In genomic region chr1:183161391-183161790, GRCh38 we compare ENCODE assay signal across 31 cellular contexts. TPM values are rescaled to one million over a fixed set of nuclear protein-coding genes. Genes with fewer than 3 reads are reported as not detected.
"Had no signal": no experiment of that assay in that cellular context is flagged by ENCODE, and none has a peak within 500 bp of the region (broad histone marks: within the 10 kb centered on the region; RNA-seq: fewer than 3 reads in every experiment).

No MANE protein-coding gene starts in this region.

- H3K4me1 Mint-ChIP-seq: activated naive CD4-positive, alpha-beta T cell treated with anti-CD3 and anti-CD28 coated beads, Interleukin-2, amount 10 ng/mL, durations not matched to agents 7 days and 5 days; activated naive CD8-positive, alpha-beta T cell treated with anti-CD3 and anti-CD28 coated beads, Interleukin-2, amount 10 ng/mL, durations not matched to agents 7 days and 5 days; brain; naive thymus-derived CD8-positive, alpha-beta T cell; neural crest cell; stimulated activated memory B cell treated with anti-CD40 and anti-IgM and Interleukin-4, amounts not matched to agents 10 μg/mL and 1 μg/mL and 100 μg/mL, for 72 hours; stimulated activated naive CD8-positive, alpha-beta T cell treated with anti-CD3 and anti-CD28 coated beads, Interleukin-15, amount 100 ng/mL, for 72 hours had no signal

- H3K4me3 ChIP-seq: ascending aorta, esophagus squamous epithelium, right atrium auricular region, smooth muscle cell, upper lobe of left lung, vagina had no signal

- DNase-seq: activated CD4-positive, alpha-beta T cell treated with anti-CD3 and anti-CD28 coated beads for 48 hours; activated CD4-positive, alpha-beta T cell treated with anti-CD3 and anti-CD28 coated beads, Interleukin-2, amount 50 U/mL, for 48 hours; activated CD8-positive, alpha-beta memory T cell treated with anti-CD3 and anti-CD28 coated beads, Interleukin-2, amount 50 U/mL, for 4 hours; activated gamma-delta T cell; activated naive CD4-positive, alpha-beta T cell treated with anti-CD3 and anti-CD28 coated beads, Interleukin-2, amount 10 ng/mL, durations not matched to agents 7 days and 5 days; activated naive CD8-positive, alpha-beta T cell treated with anti-CD3 and anti-CD28 coated beads, Interleukin-2, amount 10 ng/mL, durations not matched to agents 7 days and 5 days; activated T-cell treated with anti-CD3 and anti-CD28 coated beads, Interleukin-2, amount 50 U/mL, for 24 hours; cortex of kidney; esophagus squamous epithelium; islet precursor cell; left colon; midbrain; naive thymus-derived CD8-positive, alpha-beta T cell; nucleus accumbens; stimulated activated CD4-positive, alpha-beta T cell treated with anti-CD3 and anti-CD28 coated beads, Interleukin-1b, Interleukin-23, amount 100 ng/mL, for 48 hours; stimulated activated CD4-positive, alpha-beta T cell treated with anti-CD3 and anti-CD28 coated beads, Interleukin-4, amount 100 ng/mL, for 4 hours; stimulated activated CD8-positive, alpha-beta memory T cell treated with anti-CD3 and anti-CD28 coated beads, Interleukin-4, amount 100 ng/mL, for 48 hours; stimulated activated naive CD8-positive, alpha-beta T cell treated with anti-CD3 and anti-CD28 coated beads, Interleukin-15, amount 100 ng/mL, for 72 hours; substantia nigra; upper lobe of left lung had no signal

- H3K27me3 ChIP-seq: ascending aorta, right atrium auricular region, upper lobe of left lung, vagina had no signal

- H3K4me3 Mint-ChIP-seq: activated naive CD4-positive, alpha-beta T cell treated with anti-CD3 and anti-CD28 coated beads, Interleukin-2, amount 10 ng/mL, durations not matched to agents 7 days and 5 days; activated naive CD8-positive, alpha-beta T cell treated with anti-CD3 and anti-CD28 coated beads, Interleukin-2, amount 10 ng/mL, durations not matched to agents 7 days and 5 days; activated T-cell treated with anti-CD3 and anti-CD28 coated beads, Interleukin-2, amount 50 U/mL, for 24 hours; brain; naive thymus-derived CD8-positive, alpha-beta T cell; neural crest cell; stimulated activated memory B cell treated with anti-CD40 and anti-IgM and Interleukin-4, amounts not matched to agents 10 μg/mL and 1 μg/mL and 100 μg/mL, for 72 hours; stimulated activated naive CD8-positive, alpha-beta T cell treated with anti-CD3 and anti-CD28 coated beads, Interleukin-15, amount 100 ng/mL, for 72 hours had no signal

- H3K27ac ChIP-seq: ascending aorta, right atrium auricular region, upper lobe of left lung, vagina, VCaP had no signal

- H3K27me3 Mint-ChIP-seq: activated naive CD4-positive, alpha-beta T cell treated with anti-CD3 and anti-CD28 coated beads, Interleukin-2, amount 10 ng/mL, durations not matched to agents 7 days and 5 days; activated naive CD8-positive, alpha-beta T cell treated with anti-CD3 and anti-CD28 coated beads, Interleukin-2, amount 10 ng/mL, durations not matched to agents 7 days and 5 days; brain; stimulated activated naive CD8-positive, alpha-beta T cell treated with anti-CD3 and anti-CD28 coated beads, Interleukin-15, amount 100 ng/mL, for 72 hours had no signal

- FAIRE-seq: endothelial cell of umbilical vein, frontal cortex had no signal

- H3K27ac Mint-ChIP-seq: activated naive CD4-positive, alpha-beta T cell treated with anti-CD3 and anti-CD28 coated beads, Interleukin-2, amount 10 ng/mL, durations not matched to agents 7 days and 5 days; activated naive CD8-positive, alpha-beta T cell treated with anti-CD3 and anti-CD28 coated beads, Interleukin-2, amount 10 ng/mL, durations not matched to agents 7 days and 5 days; activated T-cell treated with anti-CD3 and anti-CD28 coated beads, Interleukin-2, amount 50 U/mL, for 24 hours; brain; naive thymus-derived CD8-positive, alpha-beta T cell; stimulated activated memory B cell treated with anti-CD40 and anti-IgM and Interleukin-4, amounts not matched to agents 10 μg/mL and 1 μg/mL and 100 μg/mL, for 72 hours; stimulated activated naive CD8-positive, alpha-beta T cell treated with anti-CD3 and anti-CD28 coated beads, Interleukin-15, amount 100 ng/mL, for 72 hours had no signal

- H3K9me3 Mint-ChIP-seq: activated naive CD4-positive, alpha-beta T cell treated with anti-CD3 and anti-CD28 coated beads, Interleukin-2, amount 10 ng/mL, durations not matched to agents 7 days and 5 days; activated naive CD8-positive, alpha-beta T cell treated with anti-CD3 and anti-CD28 coated beads, Interleukin-2, amount 10 ng/mL, durations not matched to agents 7 days and 5 days; activated T-cell treated with anti-CD3 and anti-CD28 coated beads, Interleukin-2, amount 50 U/mL, for 24 hours; brain; naive thymus-derived CD8-positive, alpha-beta T cell; neural crest cell; stimulated activated memory B cell treated with anti-CD40 and anti-IgM and Interleukin-4, amounts not matched to agents 10 μg/mL and 1 μg/mL and 100 μg/mL, for 72 hours; stimulated activated naive CD8-positive, alpha-beta T cell treated with anti-CD3 and anti-CD28 coated beads, Interleukin-15, amount 100 ng/mL, for 72 hours had no signal

- H3K4me1 ChIP-seq: ascending aorta, right atrium auricular region, upper lobe of left lung, vagina had no signal

- ATAC-seq: left colon; naive thymus-derived CD8-positive, alpha-beta T cell; stimulated activated memory B cell treated with anti-CD40 and anti-IgM and Interleukin-4, amounts not matched to agents 10 μg/mL and 1 μg/mL and 100 μg/mL, for 72 hours; stimulated activated naive CD8-positive, alpha-beta T cell treated with anti-CD3 and anti-CD28 coated beads, Interleukin-15, amount 100 ng/mL, for 72 hours had no signal

- H3K4me2 ChIP-seq: smooth muscle cell had no signal

- H3K36me3 ChIP-seq: ascending aorta, esophagus squamous epithelium, right atrium auricular region, upper lobe of left lung, vagina had no signal

- H3K9me3 ChIP-seq: ascending aorta, esophagus squamous epithelium, right atrium auricular region, upper lobe of left lung, vagina had no signal

- H3K36me3 Mint-ChIP-seq: activated naive CD4-positive, alpha-beta T cell treated with anti-CD3 and anti-CD28 coated beads, Interleukin-2, amount 10 ng/mL, durations not matched to agents 7 days and 5 days; activated naive CD8-positive, alpha-beta T cell treated with anti-CD3 and anti-CD28 coated beads, Interleukin-2, amount 10 ng/mL, durations not matched to agents 7 days and 5 days; brain; naive thymus-derived CD8-positive, alpha-beta T cell; stimulated activated memory B cell treated with anti-CD40 and anti-IgM and Interleukin-4, amounts not matched to agents 10 μg/mL and 1 μg/mL and 100 μg/mL, for 72 hours had no signal

RNA-seq across cellular contexts. Expression of gene LAMC2, which starts 24.7 kb away (rescaled TPM):
- total RNA-seq: activated CD8-positive, alpha-beta memory T cell treated with anti-CD3 and anti-CD28 coated beads for 36 hours; activated naive CD8-positive, alpha-beta T cell treated with anti-CD3 and anti-CD28 coated beads, Interleukin-2, amount 10 ng/mL, durations not matched to agents 7 days and 5 days; naive thymus-derived CD8-positive, alpha-beta T cell; neural crest cell had no signal
- polyA plus RNA-seq: naive thymus-derived CD8-positive, alpha-beta T cell had no signal
